Comparison of ENCODE assay signal across 1 cellular context in the genomic region with DNA sequence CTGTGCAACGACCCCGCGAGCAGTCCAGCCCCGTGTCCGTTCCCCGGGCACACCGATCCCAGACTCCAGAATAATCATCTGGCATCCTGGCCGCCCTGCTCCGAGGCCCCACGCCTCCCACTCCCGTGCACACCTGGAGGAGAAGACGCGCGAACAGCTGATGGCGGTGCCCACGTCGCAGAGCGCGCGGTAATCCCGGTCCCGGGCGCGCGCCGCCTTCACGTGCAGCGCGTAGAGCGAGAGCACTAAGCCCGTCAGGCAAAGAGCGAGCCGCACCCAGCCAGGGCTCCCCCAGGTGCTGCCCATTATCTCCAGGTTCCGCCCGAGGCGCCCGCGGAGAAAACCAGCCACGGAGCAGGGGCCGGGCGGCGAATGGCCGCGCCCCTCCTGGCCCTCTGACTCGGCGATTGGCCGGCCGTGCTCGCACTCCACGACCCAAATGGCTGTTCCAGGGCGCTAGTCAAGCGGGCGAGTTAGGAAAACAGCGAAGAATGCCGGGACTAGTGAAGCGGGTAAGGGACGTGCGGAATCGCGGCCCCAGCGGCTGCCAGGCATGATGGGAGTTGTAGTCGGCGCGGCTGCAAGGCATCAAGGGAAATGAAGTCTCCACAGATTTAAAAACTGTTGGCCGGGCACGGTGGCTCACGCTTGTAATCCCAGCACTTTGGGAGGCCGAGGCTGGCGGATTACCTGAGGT.
A peak's percentile ranks its signal among the peaks of the same experiment; 100 is the strongest.
TF ChIP-seq lines count a peak whose summit lies in the region.

A gene (minus strand): TSS at position 374 of the 697 bp plus-strand sequence. CDS start 68 bp downstream, at position 306.

TF ChIP-seq in K562, 482 proteins besides CTCF, POLR2A, EP300 and RAD21 (continued from another document and continues in another):
- TF ChIP-seq, protein P1, sequence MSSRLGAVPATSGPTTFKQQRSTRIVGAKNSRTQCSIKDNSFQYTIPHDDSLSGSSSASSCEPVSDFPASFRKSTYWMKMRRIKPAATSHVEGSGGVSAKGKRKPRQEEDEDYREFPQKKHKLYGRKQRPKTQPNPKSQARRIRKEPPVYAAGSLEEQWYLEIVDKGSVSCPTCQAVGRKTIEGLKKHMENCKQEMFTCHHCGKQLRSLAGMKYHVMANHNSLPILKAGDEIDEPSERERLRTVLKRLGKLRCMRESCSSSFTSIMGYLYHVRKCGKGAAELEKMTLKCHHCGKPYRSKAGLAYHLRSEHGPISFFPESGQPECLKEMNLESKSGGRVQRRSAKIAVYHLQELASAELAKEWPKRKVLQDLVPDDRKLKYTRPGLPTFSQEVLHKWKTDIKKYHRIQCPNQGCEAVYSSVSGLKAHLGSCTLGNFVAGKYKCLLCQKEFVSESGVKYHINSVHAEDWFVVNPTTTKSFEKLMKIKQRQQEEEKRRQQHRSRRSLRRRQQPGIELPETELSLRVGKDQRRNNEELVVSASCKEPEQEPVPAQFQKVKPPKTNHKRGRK (tag; IDR thresholded peaks at IDR 0.05): no peak
- no peak for TF ChIP-seq SAFB2 (IDR thresholded peaks at IDR 0.05; ENCODE audit: borderline replicate concordance, low read depth, low read length, severe bottlenecking)
- no peak for TF ChIP-seq ZNF444 (CRISPR knock-in tag; IDR thresholded peaks at IDR 0.05)
- peak; percentile 59 for TF ChIP-seq TEAD4 (IDR thresholded peaks at IDR 0.05; ENCODE audit: low read length)
- peak; percentile 39; the same call in 1 of the 2 replicates for TF ChIP-seq TEAD4 (CRISPR knock-in tag; IDR thresholded peaks at IDR 0.05; ENCODE audit: borderline replicate concordance)
- TF ChIP-seq, protein P2, sequence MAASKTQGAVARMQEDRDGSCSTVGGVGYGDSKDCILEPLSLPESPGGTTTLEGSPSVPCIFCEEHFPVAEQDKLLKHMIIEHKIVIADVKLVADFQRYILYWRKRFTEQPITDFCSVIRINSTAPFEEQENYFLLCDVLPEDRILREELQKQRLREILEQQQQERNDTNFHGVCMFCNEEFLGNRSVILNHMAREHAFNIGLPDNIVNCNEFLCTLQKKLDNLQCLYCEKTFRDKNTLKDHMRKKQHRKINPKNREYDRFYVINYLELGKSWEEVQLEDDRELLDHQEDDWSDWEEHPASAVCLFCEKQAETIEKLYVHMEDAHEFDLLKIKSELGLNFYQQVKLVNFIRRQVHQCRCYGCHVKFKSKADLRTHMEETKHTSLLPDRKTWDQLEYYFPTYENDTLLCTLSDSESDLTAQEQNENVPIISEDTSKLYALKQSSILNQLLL (CRISPR knock-in tag; IDR thresholded peaks at IDR 0.05; ENCODE audit: borderline replicate concordance): no peak
- TF ChIP-seq, protein P3, sequence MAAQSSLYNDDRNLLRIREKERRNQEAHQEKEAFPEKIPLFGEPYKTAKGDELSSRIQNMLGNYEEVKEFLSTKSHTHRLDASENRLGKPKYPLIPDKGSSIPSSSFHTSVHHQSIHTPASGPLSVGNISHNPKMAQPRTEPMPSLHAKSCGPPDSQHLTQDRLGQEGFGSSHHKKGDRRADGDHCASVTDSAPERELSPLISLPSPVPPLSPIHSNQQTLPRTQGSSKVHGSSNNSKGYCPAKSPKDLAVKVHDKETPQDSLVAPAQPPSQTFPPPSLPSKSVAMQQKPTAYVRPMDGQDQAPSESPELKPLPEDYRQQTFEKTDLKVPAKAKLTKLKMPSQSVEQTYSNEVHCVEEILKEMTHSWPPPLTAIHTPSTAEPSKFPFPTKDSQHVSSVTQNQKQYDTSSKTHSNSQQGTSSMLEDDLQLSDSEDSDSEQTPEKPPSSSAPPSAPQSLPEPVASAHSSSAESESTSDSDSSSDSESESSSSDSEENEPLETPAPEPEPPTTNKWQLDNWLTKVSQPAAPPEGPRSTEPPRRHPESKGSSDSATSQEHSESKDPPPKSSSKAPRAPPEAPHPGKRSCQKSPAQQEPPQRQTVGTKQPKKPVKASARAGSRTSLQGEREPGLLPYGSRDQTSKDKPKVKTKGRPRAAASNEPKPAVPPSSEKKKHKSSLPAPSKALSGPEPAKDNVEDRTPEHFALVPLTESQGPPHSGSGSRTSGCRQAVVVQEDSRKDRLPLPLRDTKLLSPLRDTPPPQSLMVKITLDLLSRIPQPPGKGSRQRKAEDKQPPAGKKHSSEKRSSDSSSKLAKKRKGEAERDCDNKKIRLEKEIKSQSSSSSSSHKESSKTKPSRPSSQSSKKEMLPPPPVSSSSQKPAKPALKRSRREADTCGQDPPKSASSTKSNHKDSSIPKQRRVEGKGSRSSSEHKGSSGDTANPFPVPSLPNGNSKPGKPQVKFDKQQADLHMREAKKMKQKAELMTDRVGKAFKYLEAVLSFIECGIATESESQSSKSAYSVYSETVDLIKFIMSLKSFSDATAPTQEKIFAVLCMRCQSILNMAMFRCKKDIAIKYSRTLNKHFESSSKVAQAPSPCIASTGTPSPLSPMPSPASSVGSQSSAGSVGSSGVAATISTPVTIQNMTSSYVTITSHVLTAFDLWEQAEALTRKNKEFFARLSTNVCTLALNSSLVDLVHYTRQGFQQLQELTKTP (IDR thresholded peaks at IDR 0.05; ENCODE audit: low read depth in 1 of 2, partially characterized antibody in 2 of 2): peak in 1 of 2 experiments; percentile 97
- TF ChIP-seq JUN (IDR thresholded peaks at IDR 0.05; ENCODE audit: borderline replicate concordance, low read depth, low read length): no peak; the same call in 1 of the 2 replicates
- TF ChIP-seq JUN (CRISPR knock-in tag; IDR thresholded peaks at IDR 0.05; ENCODE audit: borderline replicate concordance): peak; percentile 42; the same call in 1 of the 2 replicates
- TF ChIP-seq ZNF232 (CRISPR knock-in tag; IDR thresholded peaks at IDR 0.05): no peak
- peak; percentile 10 for TF ChIP-seq BRD9 (IDR thresholded peaks at IDR 0.05; ENCODE audit: low read depth, partially characterized antibody)
- TF ChIP-seq BDP1 (IDR thresholded peaks at IDR 0.05; ENCODE audit: insufficient read depth, insufficient read length): no peak
- TF ChIP-seq, protein P4, sequence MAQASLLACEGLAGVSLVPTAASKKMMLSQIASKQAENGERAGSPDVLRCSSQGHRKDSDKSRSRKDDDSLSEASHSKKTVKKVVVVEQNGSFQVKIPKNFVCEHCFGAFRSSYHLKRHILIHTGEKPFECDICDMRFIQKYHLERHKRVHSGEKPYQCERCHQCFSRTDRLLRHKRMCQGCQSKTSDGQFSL (CRISPR knock-in tag; IDR thresholded peaks at IDR 0.05): no peak
- TF ChIP-seq, protein P4 (tag; IDR thresholded peaks at IDR 0.05): no peak
- TF ChIP-seq, protein P5, sequence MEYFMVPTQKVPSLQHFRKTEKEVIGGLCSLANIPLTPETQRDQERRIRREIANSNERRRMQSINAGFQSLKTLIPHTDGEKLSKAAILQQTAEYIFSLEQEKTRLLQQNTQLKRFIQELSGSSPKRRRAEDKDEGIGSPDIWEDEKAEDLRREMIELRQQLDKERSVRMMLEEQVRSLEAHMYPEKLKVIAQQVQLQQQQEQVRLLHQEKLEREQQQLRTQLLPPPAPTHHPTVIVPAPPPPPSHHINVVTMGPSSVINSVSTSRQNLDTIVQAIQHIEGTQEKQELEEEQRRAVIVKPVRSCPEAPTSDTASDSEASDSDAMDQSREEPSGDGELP (CRISPR knock-in tag; IDR thresholded peaks at IDR 0.05; ENCODE audit: borderline replicate concordance): peak; percentile 98
- TF ChIP-seq, protein P6, sequence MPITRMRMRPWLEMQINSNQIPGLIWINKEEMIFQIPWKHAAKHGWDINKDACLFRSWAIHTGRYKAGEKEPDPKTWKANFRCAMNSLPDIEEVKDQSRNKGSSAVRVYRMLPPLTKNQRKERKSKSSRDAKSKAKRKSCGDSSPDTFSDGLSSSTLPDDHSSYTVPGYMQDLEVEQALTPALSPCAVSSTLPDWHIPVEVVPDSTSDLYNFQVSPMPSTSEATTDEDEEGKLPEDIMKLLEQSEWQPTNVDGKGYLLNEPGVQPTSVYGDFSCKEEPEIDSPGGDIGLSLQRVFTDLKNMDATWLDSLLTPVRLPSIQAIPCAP (CRISPR knock-in tag; IDR thresholded peaks at IDR 0.05; ENCODE audit: borderline replicate concordance): no peak
- TF ChIP-seq POLR2B (IDR thresholded peaks at IDR 0.05; ENCODE audit: low read depth, partially characterized antibody): peak; percentile 49
- no peak for TF ChIP-seq FOXJ3 (CRISPR knock-in tag; IDR thresholded peaks at IDR 0.05)
- TF ChIP-seq ZBED1 (IDR thresholded peaks at IDR 0.05): no peak
- 0 out of 2 replicates have a peak, but pooled peaks have one; percentile 74 for TF ChIP-seq ZNF197 (CRISPR knock-in tag; IDR thresholded peaks at IDR 0.05; ENCODE audit: low read depth)
- no peak for TF ChIP-seq STAT5B (CRISPR knock-in tag; IDR thresholded peaks at IDR 0.05)
- TF ChIP-seq, protein P7, sequence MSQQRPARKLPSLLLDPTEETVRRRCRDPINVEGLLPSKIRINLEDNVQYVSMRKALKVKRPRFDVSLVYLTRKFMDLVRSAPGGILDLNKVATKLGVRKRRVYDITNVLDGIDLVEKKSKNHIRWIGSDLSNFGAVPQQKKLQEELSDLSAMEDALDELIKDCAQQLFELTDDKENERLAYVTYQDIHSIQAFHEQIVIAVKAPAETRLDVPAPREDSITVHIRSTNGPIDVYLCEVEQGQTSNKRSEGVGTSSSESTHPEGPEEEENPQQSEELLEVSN (IDR thresholded peaks at IDR 0.05; ENCODE audit: borderline replicate concordance in 1 of 2, extremely low read depth in 1 of 2, insufficient read depth in 1 of 2, insufficient read length in 1 of 2, low read depth in 1 of 2, low read length in 1 of 2, poor library complexity in 1 of 2, severe bottlenecking in 1 of 2): peak; percentile 76 to 87
- TF ChIP-seq, protein P8, sequence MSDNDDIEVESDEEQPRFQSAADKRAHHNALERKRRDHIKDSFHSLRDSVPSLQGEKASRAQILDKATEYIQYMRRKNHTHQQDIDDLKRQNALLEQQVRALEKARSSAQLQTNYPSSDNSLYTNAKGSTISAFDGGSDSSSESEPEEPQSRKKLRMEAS (CRISPR knock-in tag; IDR thresholded peaks at IDR 0.05): peak; percentile 80
- no peak for TF ChIP-seq ZNF239 (CRISPR knock-in tag; IDR thresholded peaks at IDR 0.05)
- no peak for TF ChIP-seq ZNF589 (CRISPR knock-in tag; IDR thresholded peaks at IDR 0.05; ENCODE audit: low read depth)
- TF ChIP-seq ATF1 (CRISPR knock-in tag; IDR thresholded peaks at IDR 0.05): no peak
- TF ChIP-seq ATF1 (tag; IDR thresholded peaks at IDR 0.05): peak; percentile 77
- TF ChIP-seq TEAD1 (CRISPR knock-in tag; IDR thresholded peaks at IDR 0.05): peak in 1 of 2 experiments; percentile 85; a peak in 2 of 4 replicates
- TF ChIP-seq, protein P9, sequence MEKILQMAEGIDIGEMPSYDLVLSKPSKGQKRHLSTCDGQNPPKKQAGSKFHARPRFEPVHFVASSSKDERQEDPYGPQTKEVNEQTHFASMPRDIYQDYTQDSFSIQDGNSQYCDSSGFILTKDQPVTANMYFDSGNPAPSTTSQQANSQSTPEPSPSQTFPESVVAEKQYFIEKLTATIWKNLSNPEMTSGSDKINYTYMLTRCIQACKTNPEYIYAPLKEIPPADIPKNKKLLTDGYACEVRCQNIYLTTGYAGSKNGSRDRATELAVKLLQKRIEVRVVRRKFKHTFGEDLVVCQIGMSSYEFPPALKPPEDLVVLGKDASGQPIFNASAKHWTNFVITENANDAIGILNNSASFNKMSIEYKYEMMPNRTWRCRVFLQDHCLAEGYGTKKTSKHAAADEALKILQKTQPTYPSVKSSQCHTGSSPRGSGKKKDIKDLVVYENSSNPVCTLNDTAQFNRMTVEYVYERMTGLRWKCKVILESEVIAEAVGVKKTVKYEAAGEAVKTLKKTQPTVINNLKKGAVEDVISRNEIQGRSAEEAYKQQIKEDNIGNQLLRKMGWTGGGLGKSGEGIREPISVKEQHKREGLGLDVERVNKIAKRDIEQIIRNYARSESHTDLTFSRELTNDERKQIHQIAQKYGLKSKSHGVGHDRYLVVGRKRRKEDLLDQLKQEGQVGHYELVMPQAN (IDR thresholded peaks at IDR 0.05; ENCODE audit: borderline replicate concordance): peak; percentile 78; the same call in 1 of the 2 replicates
- no peak for TF ChIP-seq ADNP (tag; IDR thresholded peaks at IDR 0.05)
- TF ChIP-seq, protein P10, sequence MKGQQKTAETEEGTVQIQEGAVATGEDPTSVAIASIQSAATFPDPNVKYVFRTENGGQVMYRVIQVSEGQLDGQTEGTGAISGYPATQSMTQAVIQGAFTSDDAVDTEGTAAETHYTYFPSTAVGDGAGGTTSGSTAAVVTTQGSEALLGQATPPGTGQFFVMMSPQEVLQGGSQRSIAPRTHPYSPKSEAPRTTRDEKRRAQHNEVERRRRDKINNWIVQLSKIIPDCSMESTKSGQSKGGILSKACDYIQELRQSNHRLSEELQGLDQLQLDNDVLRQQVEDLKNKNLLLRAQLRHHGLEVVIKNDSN (CRISPR knock-in tag; IDR thresholded peaks at IDR 0.05): peak; percentile 55
- TF ChIP-seq PRMT5 (CRISPR knock-in tag; IDR thresholded peaks at IDR 0.05): no peak
- TF ChIP-seq TCFL5 (CRISPR knock-in tag; conservative IDR thresholded peaks at IDR 0.05): no peak
- TF ChIP-seq, protein P11, sequence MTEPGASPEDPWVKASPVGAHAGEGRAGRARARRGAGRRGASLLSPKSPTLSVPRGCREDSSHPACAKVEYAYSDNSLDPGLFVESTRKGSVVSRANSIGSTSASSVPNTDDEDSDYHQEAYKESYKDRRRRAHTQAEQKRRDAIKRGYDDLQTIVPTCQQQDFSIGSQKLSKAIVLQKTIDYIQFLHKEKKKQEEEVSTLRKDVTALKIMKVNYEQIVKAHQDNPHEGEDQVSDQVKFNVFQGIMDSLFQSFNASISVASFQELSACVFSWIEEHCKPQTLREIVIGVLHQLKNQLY (CRISPR knock-in tag; conservative IDR thresholded peaks at IDR 0.05): no peak
- no peak for TF ChIP-seq C11orf30 (IDR thresholded peaks at IDR 0.05; ENCODE audit: low read depth)
- TF ChIP-seq ARID2 (IDR thresholded peaks at IDR 0.05): no peak
- no peak for TF ChIP-seq ZBTB1 (CRISPR knock-in tag; IDR thresholded peaks at IDR 0.05; ENCODE audit: borderline replicate concordance, low read depth)
- no peak for TF ChIP-seq PHTF2 (CRISPR knock-in tag; IDR thresholded peaks at IDR 0.05)
- TF ChIP-seq MTA2 (IDR thresholded peaks at IDR 0.05; ENCODE audit: low read depth): no peak
- TF ChIP-seq MAFF (IDR thresholded peaks at IDR 0.05; ENCODE audit: low read length): no peak
- TF ChIP-seq TOE1 (IDR thresholded peaks at IDR 0.05; ENCODE audit: borderline replicate concordance): no peak
- TF ChIP-seq TOE1 (CRISPR knock-in tag; IDR thresholded peaks at IDR 0.05; ENCODE audit: borderline replicate concordance, low read depth): no peak
- no peak for TF ChIP-seq SMARCA4 (IDR thresholded peaks at IDR 0.05)
- TF ChIP-seq SRSF1 (IDR thresholded peaks at IDR 0.05; ENCODE audit: low read depth, low read length): no peak
- no peak for TF ChIP-seq NR3C1 (CRISPR knock-in tag; IDR thresholded peaks at IDR 0.05)
- TF ChIP-seq ZSCAN32 (CRISPR knock-in tag; IDR thresholded peaks at IDR 0.05): no peak
- no peak for TF ChIP-seq ASH1L (IDR thresholded peaks at IDR 0.05; ENCODE audit: borderline replicate concordance, low read depth, partially characterized antibody)
- no peak for TF ChIP-seq CHD4 (IDR thresholded peaks at IDR 0.05; ENCODE audit: insufficient read depth, insufficient replicate concordance, low read depth, low read length, poor library complexity, severe bottlenecking)
- TF ChIP-seq TSC22D4 (tag; IDR thresholded peaks at IDR 0.05): no peak
